33 cellular contexts compared by ENCODE assay signal in the genomic region with DNA sequence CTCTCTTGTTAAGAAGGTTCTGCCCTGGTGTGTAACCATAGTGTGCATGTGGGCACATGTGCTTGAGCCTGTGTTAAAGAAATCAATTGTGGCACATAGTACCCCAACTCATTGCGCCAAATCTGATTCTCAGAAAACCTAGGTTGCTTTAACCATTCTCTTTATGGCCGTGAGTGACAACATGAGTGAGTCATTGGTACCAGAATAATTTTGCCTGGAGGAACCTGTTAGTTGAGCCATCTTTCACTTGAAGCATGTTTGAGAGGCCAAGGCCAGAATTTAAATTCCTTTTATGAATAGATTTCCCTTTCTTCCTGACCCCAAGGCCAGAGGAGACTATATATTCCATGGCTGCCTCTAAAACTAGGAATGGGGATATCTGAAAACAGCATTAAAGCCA. TPM values are rescaled to one million over a fixed set of nuclear protein-coding genes. Genes with fewer than 3 reads are reported as not detected.
"Had no signal": no experiment of that assay in that cellular context is flagged by ENCODE, and none has a peak within 500 bp of the region (broad histone marks: within the 10 kb centered on the region; RNA-seq: fewer than 3 reads in every experiment).

No MANE protein-coding gene starts in this region.

- H3K4me1 ChIP-seq: suprapubic skin, tibial artery had no signal

- H3K27me3 ChIP-seq: cardiac muscle cell, ovary, sigmoid colon, suprapubic skin, tibial artery had no signal

- H3K4me3 ChIP-seq: cardiac muscle cell, coronary artery, heart left ventricle, ovary, sigmoid colon, suprapubic skin, tibial artery had no signal

- H3K9me3 ChIP-seq: heart left ventricle, ovary, sigmoid colon, suprapubic skin, tibial artery had no signal

- DNase-seq: activated CD4-positive, alpha-beta T cell treated with anti-CD3 and anti-CD28 coated beads for 4 hours; activated CD4-positive, alpha-beta T cell treated with anti-CD3 and anti-CD28 coated beads, Interleukin-2, amount 50 U/mL, for 4 hours; activated CD4-positive, CD25-positive, alpha-beta regulatory T cell; activated naive CD4-positive, alpha-beta T cell; activated T-cell treated with anti-CD3 and anti-CD28 coated beads for 4 hours; activated T-cell treated with anti-CD3 and anti-CD28 coated beads, Interleukin-2, amount 50 U/mL, for 72 hours; cerebellar nuclear complex; effector memory CD8-positive, alpha-beta T cell; heart left ventricle; hypothalamus; immature natural killer cell; kidney; left colon; naive thymus-derived CD4-positive, alpha-beta T cell; ovary; retina; sigmoid colon; stimulated activated CD4-positive, alpha-beta T cell treated with anti-CD3 and anti-CD28 coated beads, Interleukin-15, amount 100 ng/mL, for 24 hours; stimulated activated CD4-positive, alpha-beta T cell treated with anti-CD3 and anti-CD28 coated beads, Interleukin-2, amount 100 ng/mL, for 24 hours; stimulated activated naive CD4-positive, alpha-beta T cell; T-helper 1 cell; tibial artery had no signal

- H3K27ac Mint-ChIP-seq: activated naive CD4-positive, alpha-beta T cell treated with anti-CD3 and anti-CD28 coated beads, Interleukin-2, amount 50 U/mL, for 72 hours; activated T-cell treated with anti-CD3 and anti-CD28 coated beads, Interleukin-2, amount 50 U/mL, for 72 hours; effector memory CD8-positive, alpha-beta T cell; immature natural killer cell; naive thymus-derived CD4-positive, alpha-beta T cell; progenitor cell of endocrine pancreas; T-helper 2 cell treated with Interferon-gamma antibody and Interleukin-4, amounts not matched to agents 5 μg/mL and 100 μg/mL, for 36 hours had no signal

- ATAC-seq: activated naive CD4-positive, alpha-beta T cell treated with anti-CD3 and anti-CD28 coated beads, Interleukin-2, amount 50 U/mL, for 72 hours; activated T-cell treated with anti-CD3 and anti-CD28 coated beads, Interleukin-2, amount 50 U/mL, for 72 hours; effector memory CD8-positive, alpha-beta T cell; heart left ventricle; left colon; naive thymus-derived CD4-positive, alpha-beta T cell had no signal

- H3K4me3 Mint-ChIP-seq: activated T-cell treated with anti-CD3 and anti-CD28 coated beads, Interleukin-2, amount 50 U/mL, for 72 hours; effector memory CD8-positive, alpha-beta T cell; immature natural killer cell; naive thymus-derived CD4-positive, alpha-beta T cell; T-helper 2 cell treated with Interferon-gamma antibody and Interleukin-4, amounts not matched to agents 5 μg/mL and 100 μg/mL, for 36 hours had no signal

- H3K36me3 ChIP-seq: cardiac muscle cell, heart left ventricle, ovary, sigmoid colon, suprapubic skin, tibial artery had no signal

- H3K27ac ChIP-seq: cardiac muscle cell, coronary artery, heart left ventricle, ovary, sigmoid colon, suprapubic skin, tibial artery had no signal

- H3K4me1 Mint-ChIP-seq: immature natural killer cell; naive thymus-derived CD4-positive, alpha-beta T cell had no signal

- FAIRE-seq: kidney had no signal

- H3K9me3 Mint-ChIP-seq: activated naive CD4-positive, alpha-beta T cell treated with anti-CD3 and anti-CD28 coated beads, Interleukin-2, amount 50 U/mL, for 72 hours; activated T-cell treated with anti-CD3 and anti-CD28 coated beads, Interleukin-2, amount 50 U/mL, for 72 hours; effector memory CD8-positive, alpha-beta T cell; immature natural killer cell; T-helper 2 cell treated with Interferon-gamma antibody and Interleukin-4, amounts not matched to agents 5 μg/mL and 100 μg/mL, for 36 hours had no signal

- H3K36me3 Mint-ChIP-seq: activated naive CD4-positive, alpha-beta T cell treated with anti-CD3 and anti-CD28 coated beads, Interleukin-2, amount 50 U/mL, for 72 hours; immature natural killer cell; naive thymus-derived CD4-positive, alpha-beta T cell had no signal

RNA-seq across cellular contexts. Expression of a gene that starts 35.2 kb away (rescaled TPM):
- total RNA-seq: activated naive CD4-positive, alpha-beta T cell treated with anti-CD3 and anti-CD28 coated beads, Interleukin-2, amount 50 U/mL, for 72 hours; activated T-cell treated with anti-CD3 and anti-CD28 coated beads, Interleukin-2, amount 50 U/mL, for 72 hours; cardiac muscle cell; fibroblast of lung; fibroblast of villous mesenchyme; left colon; liver; mammary epithelial cell; naive thymus-derived CD4-positive, alpha-beta T cell; ovary; progenitor cell of endocrine pancreas; sigmoid colon; suprapubic skin; ureter had no signal
